8 cellular contexts compared by ENCODE assay signal in the genomic region with DNA sequence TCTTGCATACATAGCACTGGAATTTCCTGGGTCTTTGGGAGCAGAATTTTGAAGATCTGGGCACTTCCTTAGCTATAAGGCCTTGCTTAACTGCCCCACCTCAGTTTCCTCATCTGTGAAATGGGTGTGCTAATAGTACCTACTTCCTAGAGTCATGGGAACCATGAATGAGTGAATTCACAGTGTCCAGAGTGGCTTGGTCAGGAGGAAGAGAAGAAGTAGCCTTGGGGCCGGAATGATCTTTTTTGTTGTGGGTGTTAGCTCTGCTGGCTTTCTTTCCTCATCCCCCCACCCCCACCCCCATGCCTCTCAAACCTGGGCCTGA. TPM values are rescaled to one million over a fixed set of nuclear protein-coding genes. Genes with fewer than 3 reads are reported as not detected.
DNase-seq lines count a peak whose midpoint lies in the region; ATAC-seq and TF ChIP-seq lines count a peak whose summit lies in the region.

No MANE protein-coding gene starts in this region.

- H3K9me2 ChIP-seq in GM23248 (ENCODE audit: insufficient read depth) = no peaks in the 10 kb centered on the region

- 40 to 61% methylated on average over 1 of the region's 1 CpG for WGBS in GM23248 (ENCODE audit: low coverage in 1 of 2, low lambda C conversion rate in 2 of 2, missing lambda C conversion rate in 2 of 2), 2 experiments
- WGBS in mesodermal cell (ENCODE audit: insufficient coverage in 2 of 2), 2 experiments = no CpG with 5 or more reads among the region's 1 CpG

- H4K20me1 ChIP-seq in GM23248 (ENCODE audit: insufficient read depth) = no peaks in the 10 kb centered on the region

- H3K9ac ChIP-seq in GM23248 (0 out of 2 replicates have a peak overlapping the region, but pooled peaks have one; percentile 89), adipocyte (ENCODE audit: low read length) (no peak overlapping the region)

- CTCF ChIA-PET in HEK293T (lab: Yijun Ruan, JAX) = no interaction called here

- no peak overlapping the region for H2AFZ ChIP-seq in GM23248

- DNase-seq in ACHN (peak; percentile 25), GM23248 (peak; percentile 24), adipocyte (ENCODE audit: low read depth) (no peak), head of caudate nucleus (no peak), left lobe of liver (ENCODE audit: low spot score) (no peak), HEK293T (ENCODE audit: extremely low spot score) (no peak), NCI-H524 (lab: John Stamatoyannopoulos, UW) (no peak)

- H3K9me3 ChIP-seq in GM23248 (ENCODE audit: low read depth) (no peaks in the 10 kb centered on the region), adipocyte (ENCODE audit: control insufficient read depth, low read length) (no peaks in the 10 kb centered on the region), mesodermal cell (ENCODE audit: control insufficient read depth, low read length) (no peaks in the 10 kb centered on the region)

- in situ Hi-C loops in ACHN (cut with HindIII; ENCODE audit: low pct_ligation_motif_present, low pct_unique_long_range_greater_than_20kb, low sequenced_read_pairs) (no loop called here), GM23248 (cut with MboI) (no loop called here)

- H3K4me3 ChIP-seq in GM23248 = peak overlapping the region; percentile 93
- peak overlapping the region; percentile 94 for H3K4me3 ChIP-seq in adipocyte (ENCODE audit: low read length)
- H3K4me3 ChIP-seq in mesodermal cell (ENCODE audit: extremely low read depth, insufficient read depth, low read length, poor library complexity, severe bottlenecking) = peak overlapping the region; percentile 90

- intact Hi-C loops in head of caudate nucleus (cut with DNase I) = loop anchor here (10.0 kb wide), 1 partner anchor 267 kb away; no protein-coding TSS in a partner anchor

- H3K36me3 ChIP-seq in GM23248 (ENCODE audit: low read depth) = no peaks in the 10 kb centered on the region
- H3K36me3 ChIP-seq in adipocyte (ENCODE audit: control insufficient read depth, insufficient read depth, low read length, severe bottlenecking) = no peaks in the 10 kb centered on the region
- H3K36me3 ChIP-seq in mesodermal cell (ENCODE audit: control insufficient read depth, insufficient read depth, low read length) = peaks cover 6% of the 10 kb centered on the region

- H3K4me2 ChIP-seq in GM23248 (ENCODE audit: unreplicated experiment) = peak overlapping the region; percentile 84

- peaks cover 64% of the 10 kb centered on the region for H3F3A ChIP-seq in GM23248 (ENCODE audit: insufficient read depth)

- POLR2A ChIA-PET in HEK293T (lab: Yijun Ruan, JAX) = interaction anchor here (0.8 kb wide), 1 partner anchor 11 kb away, joined by 3 read pairs; no protein-coding TSS in a partner anchor

- ATAC-seq in left lobe of liver = no peak

- peaks cover 72% of the 10 kb centered on the region for H3K79me2 ChIP-seq in GM23248 (ENCODE audit: insufficient read depth)

- H3K4me1 ChIP-seq in GM23248 (ENCODE audit: insufficient read depth) (peaks cover 53% of the 10 kb centered on the region), adipocyte (ENCODE audit: control insufficient read depth, insufficient read depth, low read length) (peaks cover 68% of the 10 kb centered on the region), mesodermal cell (ENCODE audit: control insufficient read depth, insufficient read depth, low read length, poor library complexity, severe bottlenecking) (peaks cover 65% of the 10 kb centered on the region)

- H3K27ac ChIP-seq in GM23248 (peak overlapping the region; percentile 84), mesodermal cell (ENCODE audit: low read depth, low read length, severe bottlenecking) (no peak overlapping the region)

- no peaks in the 10 kb centered on the region for H3K27me3 ChIP-seq in GM23248 (replicated peaks; ENCODE audit: insufficient read depth)
- H3K27me3 ChIP-seq in adipocyte (replicated peaks; ENCODE audit: control insufficient read depth, insufficient read depth, low read length) = no peaks in the 10 kb centered on the region

TF ChIP-seq in HEK293T, 16 proteins besides CTCF, POLR2A, EP300 and RAD21:
- TF ChIP-seq SUZ12 (IDR thresholded peaks at IDR 0.05) = no peak
- TF ChIP-seq L3MBTL2 (conservative IDR thresholded peaks at IDR 0.05) = no peak
- TF ChIP-seq HDGF (IDR thresholded peaks at IDR 0.05; ENCODE audit: borderline replicate concordance) = no peak
- TF ChIP-seq ARNT (IDR thresholded peaks at IDR 0.05) = no peak
- TF ChIP-seq TARDBP (IDR thresholded peaks at IDR 0.05) = no peak
- TF ChIP-seq BHLHE40 (IDR thresholded peaks at IDR 0.05; ENCODE audit: borderline replicate concordance) = no peak
- no peak for TF ChIP-seq FOXK2 (IDR thresholded peaks at IDR 0.05)
- TF ChIP-seq CTBP1 (IDR thresholded peaks at IDR 0.05; ENCODE audit: borderline replicate concordance) = no peak
- TF ChIP-seq NFRKB (IDR thresholded peaks at IDR 0.05) = no peak
- no peak for TF ChIP-seq ZNF384 (IDR thresholded peaks at IDR 0.05)
- TF ChIP-seq FOXA1 (IDR thresholded peaks at IDR 0.05) = no peak
- TF ChIP-seq FOXM1 (IDR thresholded peaks at IDR 0.05; ENCODE audit: borderline replicate concordance) = no peak
- no peak for TF ChIP-seq LEF1 (IDR thresholded peaks at IDR 0.05; ENCODE audit: borderline replicate concordance)
- TF ChIP-seq SP1 (IDR thresholded peaks at IDR 0.05) = no peak
TF ChIP-seq in HEK293T: peak in this region for 0.

RNA-seq across cellular contexts. Expression of gene SH2B3, which starts 2.4 kb away (rescaled TPM):
- total RNA-seq in GM23248 (2014; rRNA removed; shearing (Covaris generic)) = 39.1 and 42.8 TPM in 2 replicates
- 9.2 and 9.4 TPM in 2 replicates for polyA plus RNA-seq in GM23248 (2016; fragmentation: Nextera tagmentation; extraction: Ambion mirVana)
- polyA plus RNA-seq in mesodermal cell (2013, experiment 1 of 2) = 25.4 TPM
- polyA plus RNA-seq in mesodermal cell (2013, experiment 2 of 2) = 21.4 TPM
- 11.7 TPM for total RNA-seq in left lobe of liver

RNA-seq across cellular contexts. Expression of gene PHETA1, which starts 39.2 kb away (rescaled TPM):
- 4.8 and 12.9 TPM in 2 replicates for total RNA-seq in GM23248 (2014; rRNA removed; shearing (Covaris generic))
- 6.6 and 7.9 TPM in 2 replicates for polyA plus RNA-seq in GM23248 (2016; fragmentation: Nextera tagmentation; extraction: Ambion mirVana)
- 10.8 TPM for polyA plus RNA-seq in mesodermal cell (2013, experiment 1 of 2)
- polyA plus RNA-seq in mesodermal cell (2013, experiment 2 of 2) = 6.9 TPM
- 9.4 TPM for total RNA-seq in left lobe of liver

Comparison
In these comparisons a context has a peak if more than half of its experiments do, and no peak if none do; other contexts are left out.
1. DNase-seq: peak in ACHN (single experiment) and GM23248 (single experiment); none in adipocyte (single experiment), head of caudate nucleus (0 of 42), left lobe of liver (single experiment), HEK293T (single experiment) and NCI-H524 (0 of 2).
2. Peak in every context shown above with its lines, with median percentiles within 50 percentile points of each other: H3K4me3 ChIP-seq.